ENCODE assay signal across 28 cellular contexts in the genomic region with DNA sequence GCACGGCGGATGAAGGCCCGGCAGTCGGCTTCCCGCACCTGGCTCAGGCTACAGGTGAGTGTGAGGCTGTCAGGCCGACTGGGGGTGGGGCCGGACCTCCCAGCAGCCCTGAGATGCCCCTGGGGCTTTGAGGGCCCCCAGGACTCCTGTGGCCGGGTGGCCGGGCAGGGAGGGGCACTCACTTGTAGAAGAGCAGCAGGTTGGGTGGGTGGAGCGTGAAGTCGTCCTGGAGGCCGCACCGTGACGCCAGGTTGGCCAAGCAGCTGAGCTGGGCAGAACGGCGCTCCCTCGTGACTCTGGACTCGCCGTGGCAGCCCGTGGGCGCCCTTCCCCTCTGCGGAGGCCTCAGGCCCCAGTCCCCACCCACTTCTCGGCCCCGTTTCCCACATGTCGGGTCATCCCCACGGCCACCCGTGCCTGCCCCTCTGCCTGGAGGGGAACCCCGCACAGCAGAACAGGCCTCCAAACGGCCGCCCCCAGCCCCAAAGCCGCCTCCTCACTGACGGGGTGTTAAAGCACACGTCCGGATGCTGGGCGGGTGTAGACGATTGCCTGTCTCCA. TPM values are rescaled to one million over a fixed set of nuclear protein-coding genes. Genes with fewer than 3 reads are reported as not detected.
DNase-seq lines count a peak whose midpoint lies in the region; ATAC-seq, FAIRE-seq and TF ChIP-seq lines count a peak whose summit lies in the region.
"Had no signal": no experiment of that assay in that cellular context is flagged by ENCODE, and none has a peak within 500 bp of the region (broad histone marks: within the 10 kb centered on the region; RNA-seq: fewer than 3 reads in every experiment).

No MANE protein-coding gene starts in this region.

- in situ Hi-C loops in K562 (cut with MboI): no loop called here

- no peak overlapping the region for H3K9ac ChIP-seq in K562 (ENCODE audit: insufficient read depth in 1 of 2, low read depth in 2 of 2, low read length in 2 of 2)
- H3K9ac ChIP-seq: GM23248 had no signal

- no peak overlapping the region for H3K27ac ChIP-seq in left ventricle myocardium inferior (replicated peaks)
- no peak overlapping the region for H3K27ac ChIP-seq in K562 (ENCODE audit: extremely low read depth, low read depth, low read length)
- H3K27ac ChIP-seq in esophagus muscularis mucosa (replicated peaks in 1 of 4): no peak overlapping the region
- H3K27ac ChIP-seq: 22Rv1; A549; BLaER1 treated with 17β-estradiol and CSF1 and Interleukin-3, amounts not matched to agents 10 nM and 100 nM; GM23248 had no signal

- TF ChIP-seq EP300 in K562 (IDR thresholded peaks at IDR 0.05; ENCODE audit: low read length) (no peak), esophagus muscularis mucosa (IDR thresholded peaks at IDR 0.05) (no peak)

- CTCF ChIA-PET in K562 (lab: Yijun Ruan, JAX; ENCODE audit: low intra/inter-chr PET ratio): no interaction called here

- no TSS peak for BruUV-seq in K562 (replicated peaks; lab: Mats Ljungman, UMichigan)

- H3K27me3 ChIP-seq in left ventricle myocardium inferior (ENCODE audit: low read depth): peaks cover 65% of the 10 kb centered on the region
- peaks cover 0 to 3% of the 10 kb centered on the region in 2 experiments; a peak in 2 of 5 replicates for H3K27me3 ChIP-seq in K562 (ENCODE audit: control insufficient read depth in 2 of 2, insufficient read depth in 2 of 2, low read length in 2 of 2)
- peaks cover 0 to 76% (median 4%) of the 10 kb centered on the region in 4 donors for H3K27me3 ChIP-seq in esophagus muscularis mucosa
- H3K27me3 ChIP-seq: BE2C had no signal

- H3K4me2 ChIP-seq in K562 (ENCODE audit: insufficient read depth, low read length): no peak overlapping the region
- H3K4me2 ChIP-seq: A549 had no signal

- ATAC-seq in Right ventricle myocardium inferior: peak; percentile 3
- no peak for ATAC-seq in K562
- ATAC-seq in omental fat pad (ENCODE audit: low FRiP score): peak; percentile 13
- ATAC-seq: A549 had no signal

- H4K20me1 ChIP-seq in K562 (replicated peaks; ENCODE audit: control insufficient read depth, insufficient read depth, low read length): 0 out of 2 replicates have a peak, but pooled peaks cover 2% of the 10 kb centered on the region

- peaks cover 2% of the 10 kb centered on the region for H3K9me1 ChIP-seq in K562 (ENCODE audit: control insufficient read depth, insufficient read depth, low read length)

- no peaks in the 10 kb centered on the region for H3K4me1 ChIP-seq in left ventricle myocardium inferior
- peaks cover 0 to 62% of the 10 kb centered on the region in 2 experiments; a peak in 3 of 5 replicates for H3K4me1 ChIP-seq in K562 (replicated peaks in 1 of 2; ENCODE audit: control insufficient read depth in 2 of 2, insufficient read depth in 2 of 2, low read length in 2 of 2)
- H3K4me1 ChIP-seq in esophagus muscularis mucosa: no peaks in the 10 kb centered on the region
- H3K4me1 ChIP-seq: A549, BE2C, HAP-1 had no signal

- no peaks in the 10 kb centered on the region for H3K79me2 ChIP-seq in K562 (ENCODE audit: control insufficient read depth, insufficient read depth, low read length)

- TF ChIP-seq RAD21 in K562 (CRISPR knock-in tag; conservative IDR thresholded peaks at IDR 0.05 in 1 of 2, IDR thresholded peaks at IDR 0.05 in 1 of 2): no peak

- POLR2A ChIA-PET in K562 (lab: Yijun Ruan, JAX): no interaction called here

- TF ChIP-seq CTCF in left ventricle myocardium inferior (IDR thresholded peaks at IDR 0.05; ENCODE audit: borderline replicate concordance) (no peak), K562 (IDR thresholded peaks at IDR 0.05 in 2 of 3, conservative IDR thresholded peaks at IDR 0.05 in 1 of 3; ENCODE audit: insufficient read depth in 2 of 3, low read depth in 1 of 3, low read length in 3 of 3) (no peak), omental fat pad (IDR thresholded peaks at IDR 0.05) (no peak), esophagus muscularis mucosa (IDR thresholded peaks at IDR 0.05) (no peak)

- H3K4me3 ChIP-seq in left ventricle myocardium inferior (no peak overlapping the region), K562 (no peak overlapping the region), esophagus muscularis mucosa (no peak overlapping the region)
- H3K4me3 ChIP-seq: A549; BLaER1 treated with 17β-estradiol and CSF1 and Interleukin-3, amounts not matched to agents 10 nM and 100 nM; GM23248; HAP-1 had no signal

- H3K9me3 ChIP-seq in left ventricle myocardium inferior (replicated peaks) (no peaks in the 10 kb centered on the region), K562 (replicated peaks; ENCODE audit: control insufficient read depth, insufficient read depth, low read depth, low read length) (no peaks in the 10 kb centered on the region), esophagus muscularis mucosa (no peaks in the 10 kb centered on the region)
- H3K9me3 ChIP-seq: A549; BE2C; BLaER1 treated with 17β-estradiol and CSF1 and Interleukin-3, amounts not matched to agents 10 nM and 100 nM; HAP-1 had no signal

- DNase-seq in Right ventricle myocardium inferior (ENCODE audit: missing footprints) (no peak), left ventricle myocardium inferior (no peak), NCI-H146 treated with DMSO at 0.1 percent for 48 hours (lab: John Stamatoyannopoulos, UW; ENCODE audit: unreplicated experiment) (peak; percentile 18), K562 (ENCODE audit: extremely low read depth in 1 of 4, low spot score in 3 of 4) (no peak), omental fat pad (ENCODE audit: low spot score) (no peak), esophagus muscularis mucosa (ENCODE audit: extremely low spot score) (no peak), NCI-H82 (lab: John Stamatoyannopoulos, UW) (no peak)
- DNase-seq in activated naive CD4-positive, alpha-beta T cell treated with anti-CD3 and anti-CD28 coated beads, Interleukin-2, amount 50 U/mL, for 16 hours: no peak
- DNase-seq: ACHN; AML-193; BE2C; Calu3; CD4-positive, alpha-beta T cell; CD8-positive, alpha-beta memory T cell; COR-L47; DMS53; DMS79 treated with DMSO at 0.1 percent for 48 hours; GF-D8; GM23248 had no signal

- 45% methylated on average over 28 of the region's 36 CpGs for WGBS in K562 (ENCODE audit: insufficient coverage, low coverage, missing lambda C conversion rate)
- 74% methylated on average over 26 of the region's 36 CpGs for WGBS in esophagus muscularis mucosa

- no peak for FAIRE-seq in K562 (lab: Jason Lieb, UNC)
- FAIRE-seq: A549, GM12891, GM18507, H54 had no signal

- TF ChIP-seq POLR2A in K562 (conservative IDR thresholded peaks at IDR 0.05) (no peak), esophagus muscularis mucosa (IDR thresholded peaks at IDR 0.05; ENCODE audit: low read depth) (no peak)

- no peaks in the 10 kb centered on the region for H3K36me3 ChIP-seq in left ventricle myocardium inferior
- H3K36me3 ChIP-seq in K562 (ENCODE audit: control insufficient read depth, insufficient read depth, low read length): no peaks in the 10 kb centered on the region
- H3K36me3 ChIP-seq in esophagus muscularis mucosa: no peaks in the 10 kb centered on the region
- H3K36me3 ChIP-seq: BE2C; BLaER1 treated with 17β-estradiol and CSF1 and Interleukin-3, amounts not matched to agents 10 nM and 100 nM; HAP-1 had no signal

- H2AFZ ChIP-seq in K562 (ENCODE audit: low read depth, low read length): no peak overlapping the region
- H2AFZ ChIP-seq: GM23248 had no signal

- intact Hi-C loops in Right ventricle myocardium inferior (cut with DNase I): no loop called here
- intact Hi-C loops in left ventricle myocardium inferior (cut with micrococcal nuclease): no loop called here
- intact Hi-C loops in K562 (cut with micrococcal nuclease): no loop called here
- intact Hi-C loops in esophagus muscularis mucosa (cut with DNase I): no loop called here

RNA-seq across cellular contexts. Expression of a gene that starts 12.9 kb away (rescaled TPM):
- total RNA-seq in Right ventricle myocardium inferior (9.7 TPM), left ventricle myocardium inferior (10.6 TPM), K562 (2014; rRNA removed) (50.7 and 67.3 TPM in 2 replicates), K562 (2014; rRNA removed; fragmentation: Illumina TruSeq; extraction: Trizol) (1.7 and 3.3 TPM in 2 replicates), K562 (2015; rRNA removed; fragmentation: Illumina TruSeq; extraction: Trizol) (22.7 and 27.2 TPM in 2 replicates), K562 (2021) (55.2 and 55.9 TPM in 2 replicates), omental fat pad (10 to 100 TPM in 3 of 4 donors, 1 to 10 TPM in 1; 9.6 to 20.9 (median 13.7) TPM), esophagus muscularis mucosa (10 to 100 TPM; 10.4 to 29.1 (median 20.4) TPM)
- 10.9 and 59.9 TPM in 2 replicates for total RNA-seq in K562 (2011; cell fraction: chromatin; rRNA removed; ENCODE audit: low replicate concordance)
- 59.0 and 69.6 TPM in 2 replicates for total RNA-seq in K562 (2011; cell fraction: nucleolus; rRNA removed)
- total RNA-seq in K562 (2011; cell fraction: nucleoplasm; rRNA removed): 21.1 and 25.7 TPM in 2 replicates
- polyA plus RNA-seq in K562 (2011; rRNA removed) (12.0 and 17.7 TPM in 2 replicates), K562 (2014; fragmentation: Illumina TruSeq; extraction: Trizol) (7.0 and 30.1 TPM in 2 replicates), K562 (2014; fragmentation: Nextera tagmentation; extraction: Ambion mirVana) (under 1 TPM; 0.45 to 0.98 TPM), K562 (2014; rRNA removed) (56.6 and 66.9 TPM in 2 replicates)
- polyA plus RNA-seq in K562 (2011; cell fraction: cytosol; rRNA removed): 26.1 and 86.4 TPM in 2 replicates
- 56.1 and 93.4 TPM in 2 replicates for polyA plus RNA-seq in K562 (2011; cell fraction: nucleus; rRNA removed)
- 24.6 and 30.5 TPM in 2 replicates for polyA plus RNA-seq in K562 (2012)
- polyA minus RNA-seq in K562 (2011; rRNA and poly(A)+ RNA removed): 3.8 and 4.8 TPM in 2 replicates
- 18.6 and 19.8 TPM in 2 replicates for polyA minus RNA-seq in K562 (2011; cell fraction: cytosol; rRNA and poly(A)+ RNA removed)
- polyA minus RNA-seq in K562 (2011; cell fraction: nucleus; rRNA and poly(A)+ RNA removed): 30.8 and 34.1 TPM in 2 replicates

RNA-seq across cellular contexts. Expression of a gene that starts 13.1 kb away (rescaled TPM):
- 6.4 TPM for total RNA-seq in Right ventricle myocardium inferior
- 3.1 TPM for total RNA-seq in left ventricle myocardium inferior
- 53.1 and 261 TPM in 2 replicates for total RNA-seq in K562 (2011; cell fraction: chromatin; rRNA removed; ENCODE audit: low replicate concordance)
- 207 and 214 TPM in 2 replicates for total RNA-seq in K562 (2011; cell fraction: nucleolus; rRNA removed)
- total RNA-seq in K562 (2011; cell fraction: nucleoplasm; rRNA removed): 88.6 and 90.7 TPM in 2 replicates
- 57.2 and 70.7 TPM in 2 replicates for total RNA-seq in K562 (2014; rRNA removed)
- total RNA-seq in K562 (2014; rRNA removed; fragmentation: Illumina TruSeq; extraction: Trizol): 2.7 and 4.4 TPM in 2 replicates
- total RNA-seq in K562 (2015; rRNA removed; fragmentation: Illumina TruSeq; extraction: Trizol): 21.1 and 22.1 TPM in 2 replicates
- 121 and 123 TPM in 2 replicates for total RNA-seq in K562 (2021)
- polyA plus RNA-seq in K562 (2011; rRNA removed): 17.0 and 32.6 TPM in 2 replicates
- 23.3 and 65.2 TPM in 2 replicates for polyA plus RNA-seq in K562 (2011; cell fraction: cytosol; rRNA removed)
- 379 and 556 TPM in 2 replicates for polyA plus RNA-seq in K562 (2011; cell fraction: nucleus; rRNA removed)
- polyA plus RNA-seq in K562 (2012): 65.7 and 81.8 TPM in 2 replicates
- polyA plus RNA-seq in K562 (2014; fragmentation: Illumina TruSeq; extraction: Trizol): 5.1 and 23.0 TPM in 2 replicates
- polyA plus RNA-seq in K562 (2014; fragmentation: Nextera tagmentation; extraction: Ambion mirVana): 1 to 10 TPM; 2.5 to 2.7 TPM
- polyA plus RNA-seq in K562 (2014; rRNA removed): 91.5 and 93.4 TPM in 2 replicates
- polyA minus RNA-seq in K562 (2011; rRNA and poly(A)+ RNA removed): 2.7 and 4.0 TPM in 2 replicates
- 8.6 and 13.5 TPM in 2 replicates for polyA minus RNA-seq in K562 (2011; cell fraction: cytosol; rRNA and poly(A)+ RNA removed)
- polyA minus RNA-seq in K562 (2011; cell fraction: nucleus; rRNA and poly(A)+ RNA removed): 59.3 and 59.4 TPM in 2 replicates
- total RNA-seq in omental fat pad: 10 to 100 TPM in 1 of 4 donors, 1 to 10 TPM in 3; 2.8 to 10.7 (median 4.6) TPM
- total RNA-seq in esophagus muscularis mucosa: 1 to 10 TPM; 2.0 to 8.8 (median 3.4) TPM

RNA-seq across cellular contexts. Expression of a gene that starts 14.8 kb away (rescaled TPM):
- total RNA-seq in Right ventricle myocardium inferior: 1.9 TPM
- total RNA-seq in left ventricle myocardium inferior: 0.91 TPM
- not detected in 2 replicates for total RNA-seq in K562 (2011; cell fraction: chromatin; rRNA removed; ENCODE audit: low replicate concordance)
- not detected in 2 replicates for total RNA-seq in K562 (2011; cell fraction: nucleolus; rRNA removed)
- not detected in 2 replicates for total RNA-seq in K562 (2011; cell fraction: nucleoplasm; rRNA removed)
- not detected in 2 replicates for total RNA-seq in K562 (2014; rRNA removed)
- not detected in 2 replicates for total RNA-seq in K562 (2014; rRNA removed; fragmentation: Illumina TruSeq; extraction: Trizol)
- total RNA-seq in K562 (2015; rRNA removed; fragmentation: Illumina TruSeq; extraction: Trizol): not detected in 2 replicates
- total RNA-seq in K562 (2021): 0.22 TPM in 1 of 2 replicates, not detected in the other
- not detected in 2 replicates for polyA plus RNA-seq in K562 (2011; rRNA removed)
- polyA plus RNA-seq in K562 (2011; cell fraction: cytosol; rRNA removed): not detected in 2 replicates
- polyA plus RNA-seq in K562 (2011; cell fraction: nucleus; rRNA removed): not detected in 2 replicates
- polyA plus RNA-seq in K562 (2012): not detected in 2 replicates
- not detected in 2 replicates for polyA plus RNA-seq in K562 (2014; fragmentation: Illumina TruSeq; extraction: Trizol)
- polyA plus RNA-seq in K562 (2014; fragmentation: Nextera tagmentation; extraction: Ambion mirVana): not detected
- not detected in 2 replicates for polyA plus RNA-seq in K562 (2014; rRNA removed)
- polyA minus RNA-seq in K562 (2011; rRNA and poly(A)+ RNA removed): not detected in 2 replicates
- 0.86 and 3.8 TPM in 2 replicates for polyA minus RNA-seq in K562 (2011; cell fraction: cytosol; rRNA and poly(A)+ RNA removed)
- 0.22 and 0.40 TPM in 2 replicates for polyA minus RNA-seq in K562 (2011; cell fraction: nucleus; rRNA and poly(A)+ RNA removed)
- 100 to 1,000 TPM in 2 of 4 donors, 10 to 100 TPM in 1, 1 to 10 TPM in 1; 1.1 to 355 (median 129) TPM for total RNA-seq in omental fat pad
- total RNA-seq in esophagus muscularis mucosa: under 1 TPM in 1 of 4 donors, not detected in 3; 0.39 TPM
- total RNA-seq: CD4-positive, alpha-beta T cell; CD8-positive, alpha-beta memory T cell; Daoy; GM23248 had no signal
- polyA plus RNA-seq: CD8-positive, alpha-beta memory T cell; GM23248 had no signal

RNA-seq across cellular contexts. Expression of a gene that starts 25.2 kb away (rescaled TPM):
- total RNA-seq in Right ventricle myocardium inferior (not detected), left ventricle myocardium inferior (not detected), K562 (2014; rRNA removed) (not detected in 2 replicates), K562 (2014; rRNA removed; fragmentation: Illumina TruSeq; extraction: Trizol) (not detected in 2 replicates), K562 (2015; rRNA removed; fragmentation: Illumina TruSeq; extraction: Trizol) (not detected in 2 replicates), K562 (2021) (not detected in 2 replicates), omental fat pad (not detected), esophagus muscularis mucosa (not detected)
- not detected in 2 replicates for total RNA-seq in K562 (2011; cell fraction: chromatin; rRNA removed; ENCODE audit: low replicate concordance)
- total RNA-seq in K562 (2011; cell fraction: nucleolus; rRNA removed): not detected in 2 replicates
- total RNA-seq in K562 (2011; cell fraction: nucleoplasm; rRNA removed): not detected in 2 replicates
- polyA plus RNA-seq in K562 (2011; rRNA removed) (not detected in 2 replicates), K562 (2014; fragmentation: Illumina TruSeq; extraction: Trizol) (not detected in 2 replicates), K562 (2014; fragmentation: Nextera tagmentation; extraction: Ambion mirVana) (not detected), K562 (2014; rRNA removed) (not detected in 2 replicates)
- not detected in 2 replicates for polyA plus RNA-seq in K562 (2011; cell fraction: cytosol; rRNA removed)
- polyA plus RNA-seq in K562 (2011; cell fraction: nucleus; rRNA removed): not detected in 2 replicates
- 1.00 and 1.4 TPM in 2 replicates for polyA plus RNA-seq in K562 (2012)
- polyA minus RNA-seq in K562 (2011; rRNA and poly(A)+ RNA removed): not detected in 2 replicates
- not detected in 2 replicates for polyA minus RNA-seq in K562 (2011; cell fraction: cytosol; rRNA and poly(A)+ RNA removed)
- not detected in 2 replicates for polyA minus RNA-seq in K562 (2011; cell fraction: nucleus; rRNA and poly(A)+ RNA removed)
- total RNA-seq: Calu3; CD4-positive, alpha-beta T cell; CD8-positive, alpha-beta memory T cell; Daoy; GM23248 had no signal
- polyA plus RNA-seq: CD14-positive monocyte; CD8-positive, alpha-beta memory T cell; GM23248 had no signal

RNA-seq across cellular contexts. Expression of a gene that starts 34.5 kb away (rescaled TPM):
- total RNA-seq in Right ventricle myocardium inferior (32.2 TPM), left ventricle myocardium inferior (30.3 TPM), K562 (2014; rRNA removed) (35.6 and 48.2 TPM in 2 replicates), K562 (2014; rRNA removed; fragmentation: Illumina TruSeq; extraction: Trizol) (7.3 and 7.9 TPM in 2 replicates), K562 (2015; rRNA removed; fragmentation: Illumina TruSeq; extraction: Trizol) (18.6 and 20.5 TPM in 2 replicates), K562 (2021) (30.7 and 30.9 TPM in 2 replicates), omental fat pad (10 to 100 TPM; 17.6 to 26.8 (median 22.1) TPM), esophagus muscularis mucosa (10 to 100 TPM; 19.4 to 33.3 (median 30.2) TPM)
- 110 and 324 TPM in 2 replicates for total RNA-seq in K562 (2011; cell fraction: chromatin; rRNA removed; ENCODE audit: low replicate concordance)
- total RNA-seq in K562 (2011; cell fraction: nucleolus; rRNA removed): 238 and 279 TPM in 2 replicates
- 145 and 170 TPM in 2 replicates for total RNA-seq in K562 (2011; cell fraction: nucleoplasm; rRNA removed)
- polyA plus RNA-seq in K562 (2011; rRNA removed) (18.5 and 30.5 TPM in 2 replicates), K562 (2014; fragmentation: Illumina TruSeq; extraction: Trizol) (17.1 and 18.7 TPM in 2 replicates), K562 (2014; fragmentation: Nextera tagmentation; extraction: Ambion mirVana) (1 to 10 TPM; 2.2 to 2.4 TPM), K562 (2014; rRNA removed) (31.0 and 38.2 TPM in 2 replicates)
- polyA plus RNA-seq in K562 (2011; cell fraction: cytosol; rRNA removed): 24.1 and 25.8 TPM in 2 replicates
- 101 and 104 TPM in 2 replicates for polyA plus RNA-seq in K562 (2011; cell fraction: nucleus; rRNA removed)
- 22.4 and 34.2 TPM in 2 replicates for polyA plus RNA-seq in K562 (2012)
- polyA minus RNA-seq in K562 (2011; rRNA and poly(A)+ RNA removed): 13.5 and 15.4 TPM in 2 replicates
- polyA minus RNA-seq in K562 (2011; cell fraction: cytosol; rRNA and poly(A)+ RNA removed): 9.9 and 14.8 TPM in 2 replicates
- polyA minus RNA-seq in K562 (2011; cell fraction: nucleus; rRNA and poly(A)+ RNA removed): 52.0 and 78.0 TPM in 2 replicates
